3 cellular contexts compared by ENCODE assay signal in the genomic region with DNA sequence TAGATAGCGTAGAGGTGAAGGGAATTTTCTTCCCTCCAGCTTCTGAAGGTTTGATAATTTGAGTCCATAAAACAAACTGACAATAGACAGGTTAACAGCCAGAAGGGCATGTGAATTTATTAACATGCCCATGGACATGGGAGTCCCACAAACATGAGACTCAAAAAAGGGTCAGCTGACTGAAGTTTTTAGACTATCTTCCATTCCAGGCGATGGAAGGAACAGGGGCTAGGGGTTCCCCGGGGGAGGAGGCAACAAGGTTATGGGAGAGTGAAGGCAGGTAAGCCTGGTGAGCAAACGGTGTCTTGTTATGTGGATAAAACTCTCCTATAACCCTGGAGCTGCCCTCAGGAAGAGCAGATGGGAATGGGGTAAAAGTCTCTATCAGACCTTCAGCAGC.
A peak's percentile ranks its signal among the peaks of the same experiment; 100 is the strongest.
TF ChIP-seq lines count a peak whose summit lies in the region.

No MANE protein-coding gene starts in this region.

TF ChIP-seq in HepG2, 621 proteins besides CTCF, POLR2A, EP300 and RAD21:
- TF ChIP-seq, protein P1, sequence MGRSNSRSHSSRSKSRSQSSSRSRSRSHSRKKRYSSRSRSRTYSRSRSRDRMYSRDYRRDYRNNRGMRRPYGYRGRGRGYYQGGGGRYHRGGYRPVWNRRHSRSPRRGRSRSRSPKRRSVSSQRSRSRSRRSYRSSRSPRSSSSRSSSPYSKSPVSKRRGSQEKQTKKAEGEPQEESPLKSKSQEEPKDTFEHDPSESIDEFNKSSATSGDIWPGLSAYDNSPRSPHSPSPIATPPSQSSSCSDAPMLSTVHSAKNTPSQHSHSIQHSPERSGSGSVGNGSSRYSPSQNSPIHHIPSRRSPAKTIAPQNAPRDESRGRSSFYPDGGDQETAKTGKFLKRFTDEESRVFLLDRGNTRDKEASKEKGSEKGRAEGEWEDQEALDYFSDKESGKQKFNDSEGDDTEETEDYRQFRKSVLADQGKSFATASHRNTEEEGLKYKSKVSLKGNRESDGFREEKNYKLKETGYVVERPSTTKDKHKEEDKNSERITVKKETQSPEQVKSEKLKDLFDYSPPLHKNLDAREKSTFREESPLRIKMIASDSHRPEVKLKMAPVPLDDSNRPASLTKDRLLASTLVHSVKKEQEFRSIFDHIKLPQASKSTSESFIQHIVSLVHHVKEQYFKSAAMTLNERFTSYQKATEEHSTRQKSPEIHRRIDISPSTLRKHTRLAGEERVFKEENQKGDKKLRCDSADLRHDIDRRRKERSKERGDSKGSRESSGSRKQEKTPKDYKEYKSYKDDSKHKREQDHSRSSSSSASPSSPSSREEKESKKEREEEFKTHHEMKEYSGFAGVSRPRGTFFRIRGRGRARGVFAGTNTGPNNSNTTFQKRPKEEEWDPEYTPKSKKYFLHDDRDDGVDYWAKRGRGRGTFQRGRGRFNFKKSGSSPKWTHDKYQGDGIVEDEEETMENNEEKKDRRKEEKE (IDR thresholded peaks at IDR 0.05) = no peak
- no peak for TF ChIP-seq RBM39 (IDR thresholded peaks at IDR 0.05; ENCODE audit: low read depth, low read length, poor library complexity, severe bottlenecking)
- TF ChIP-seq ZNF317 (CRISPR knock-in tag; IDR thresholded peaks at IDR 0.05) = peak; percentile 94
- TF ChIP-seq HES4 (CRISPR knock-in tag; IDR thresholded peaks at IDR 0.05; ENCODE audit: borderline replicate concordance) = no peak
- TF ChIP-seq ZNF343 (CRISPR knock-in tag; IDR thresholded peaks at IDR 0.05) = no peak
- no peak for TF ChIP-seq ZNF136 (CRISPR knock-in tag; IDR thresholded peaks at IDR 0.05; ENCODE audit: low read depth)
TF ChIP-seq in HepG2: peak in this region for 1.

TF ChIP-seq in H1, 55 proteins besides CTCF, POLR2A, EP300 and RAD21:
- no peak for TF ChIP-seq TBP (IDR thresholded peaks at IDR 0.05; ENCODE audit: low read depth, low read length)
- TF ChIP-seq TAF7 (optimal IDR thresholded peaks at IDR 0.05; ENCODE audit: borderline replicate concordance, low read depth, low read length) = no peak
- TF ChIP-seq KDM5A (IDR thresholded peaks at IDR 0.05; ENCODE audit: low read length) = no peak
- no peak for TF ChIP-seq BACH1 (IDR thresholded peaks at IDR 0.05; ENCODE audit: low read length)
- no peak for TF ChIP-seq GABPA (IDR thresholded peaks at IDR 0.05; ENCODE audit: borderline replicate concordance, insufficient read depth, low read length)
TF ChIP-seq in H1: peak in this region for 0.

TF ChIP-seq in HEK293T, 16 proteins besides CTCF, POLR2A, EP300 and RAD21:
- TF ChIP-seq TARDBP (IDR thresholded peaks at IDR 0.05) (no peak), SUZ12 (IDR thresholded peaks at IDR 0.05) (no peak), FOXA1 (IDR thresholded peaks at IDR 0.05) (no peak), NFRKB (IDR thresholded peaks at IDR 0.05) (no peak), HDGF (IDR thresholded peaks at IDR 0.05; ENCODE audit: borderline replicate concordance) (no peak), SP1 (IDR thresholded peaks at IDR 0.05) (no peak), FOXM1 (IDR thresholded peaks at IDR 0.05; ENCODE audit: borderline replicate concordance) (no peak), ZNF384 (IDR thresholded peaks at IDR 0.05) (no peak), FOXK2 (IDR thresholded peaks at IDR 0.05) (no peak), LEF1 (IDR thresholded peaks at IDR 0.05; ENCODE audit: borderline replicate concordance) (no peak), BHLHE40 (IDR thresholded peaks at IDR 0.05; ENCODE audit: borderline replicate concordance) (no peak), L3MBTL2 (conservative IDR thresholded peaks at IDR 0.05) (no peak), ARNT (IDR thresholded peaks at IDR 0.05) (no peak)
- TF ChIP-seq, protein P2, sequence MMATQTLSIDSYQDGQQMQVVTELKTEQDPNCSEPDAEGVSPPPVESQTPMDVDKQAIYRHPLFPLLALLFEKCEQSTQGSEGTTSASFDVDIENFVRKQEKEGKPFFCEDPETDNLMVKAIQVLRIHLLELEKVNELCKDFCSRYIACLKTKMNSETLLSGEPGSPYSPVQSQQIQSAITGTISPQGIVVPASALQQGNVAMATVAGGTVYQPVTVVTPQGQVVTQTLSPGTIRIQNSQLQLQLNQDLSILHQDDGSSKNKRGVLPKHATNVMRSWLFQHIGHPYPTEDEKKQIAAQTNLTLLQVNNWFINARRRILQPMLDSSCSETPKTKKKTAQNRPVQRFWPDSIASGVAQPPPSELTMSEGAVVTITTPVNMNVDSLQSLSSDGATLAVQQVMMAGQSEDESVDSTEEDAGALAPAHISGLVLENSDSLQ (IDR thresholded peaks at IDR 0.05) = no peak
